ENCODE assay signal across 23 cellular contexts in the genomic region with DNA sequence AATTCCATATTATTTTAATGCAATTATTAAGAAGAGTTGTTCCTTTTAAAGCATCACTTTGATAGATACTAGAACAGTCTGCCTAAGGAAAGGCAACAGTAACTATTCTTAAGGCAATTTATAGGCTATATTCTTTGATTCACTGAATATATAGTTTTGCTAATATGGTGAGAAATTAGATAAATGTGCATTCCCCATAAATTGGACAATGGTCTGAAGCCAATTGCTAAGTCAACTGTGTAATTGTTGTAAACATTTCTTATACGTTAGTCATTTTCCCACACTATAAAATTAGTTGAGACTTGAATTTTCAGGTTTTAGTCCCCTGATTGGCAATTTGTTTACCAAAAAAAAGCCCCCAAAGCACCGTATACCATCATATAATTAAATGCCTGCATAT.
"Had no signal": no experiment of that assay in that cellular context is flagged by ENCODE, and none has a peak within 500 bp of the region (broad histone marks: within the 10 kb centered on the region; RNA-seq: fewer than 3 reads in every experiment).

No MANE protein-coding gene starts in this region.

- H3K27ac ChIP-seq: epithelial cell of prostate, gastrocnemius medialis, heart left ventricle, hepatocyte, left lung, neutrophil, pancreas, right lobe of liver, suprapubic skin, transverse colon, upper lobe of right lung, uterus had no signal

- H3K36me3 ChIP-seq: gastrocnemius medialis, heart left ventricle, left lung, neutrophil, pancreas, right lobe of liver, suprapubic skin, transverse colon, upper lobe of right lung, uterus had no signal

- FAIRE-seq: pancreas had no signal

- H3K27me3 ChIP-seq: gastrocnemius medialis, heart left ventricle, hepatocyte, left lung, neutrophil, pancreas, right lobe of liver, suprapubic skin, transverse colon, upper lobe of right lung, uterus had no signal

- H3K4me1 ChIP-seq: gastrocnemius medialis, heart left ventricle, left lung, pancreas, suprapubic skin, upper lobe of right lung, uterus had no signal

- DNase-seq: effector CD8-positive, alpha-beta T cell; endodermal cell; gastrocnemius medialis; heart left ventricle; kidney; left cardiac atrium; left lung; mesenchymal stem cell; mucosa of descending colon; naive B cell; pancreas; right lobe of liver; small intestine; stimulated activated CD4-positive, alpha-beta T cell treated with anti-CD3 and anti-CD28 coated beads, Interleukin-15, amount 100 ng/mL, for 24 hours; stimulated activated CD4-positive, alpha-beta T cell treated with anti-CD3 and anti-CD28 coated beads, Interleukin-2, amount 100 ng/mL, for 48 hours; stimulated activated naive B cell treated with anti-CD40 and anti-IgM and Interleukin-4, amounts not matched to agents 10 μg/mL and 1 μg/mL and 100 μg/mL, for 72 hours; transverse colon; upper lobe of right lung; uterus had no signal

- H3K9me3 ChIP-seq: gastrocnemius medialis, heart left ventricle, left lung, mucosa of descending colon, neutrophil, pancreas, right lobe of liver, suprapubic skin, transverse colon, upper lobe of right lung, uterus had no signal

- H3K4me3 ChIP-seq: gastrocnemius medialis, heart left ventricle, hepatocyte, left lung, mucosa of descending colon, pancreas, right lobe of liver, suprapubic skin, transverse colon, upper lobe of right lung, uterus had no signal
